In genomic region chrX:148422531-148422930, GRCh38 we compare ENCODE assay signal across 13 cellular contexts.
"Had no signal": no experiment of that assay in that cellular context is flagged by ENCODE, and none has a peak within 500 bp of the region (broad histone marks: within the 10 kb centered on the region; RNA-seq: fewer than 3 reads in every experiment).

No MANE protein-coding gene starts in this region.

- H3K27ac Mint-ChIP-seq: activated T-helper 1 cell treated with anti-CD3 and anti-CD28 coated beads, Interleukin-12 subunit alpha, Interleukin-12 subunit beta, Interleukin-2, Interleukin-4 antibody, amounts not matched to agents 30 ng/mL and 10 ng/mL and 1 ng/mL, durations not matched to agents 14 hours and 24 hours and 36 hours; brain; naive thymus-derived CD4-positive, alpha-beta T cell; stimulated activated memory B cell treated with anti-CD40 and anti-IgM and Interleukin-4, amounts not matched to agents 10 μg/mL and 1 μg/mL and 100 μg/mL, for 72 hours had no signal

- H3K9me3 Mint-ChIP-seq: stimulated activated memory B cell treated with anti-CD40 and anti-IgM and Interleukin-4, amounts not matched to agents 10 μg/mL and 1 μg/mL and 100 μg/mL, for 72 hours had no signal

- H3K36me3 ChIP-seq: gastroesophageal sphincter, pancreas, tibial artery, uterus had no signal

- H3K4me1 Mint-ChIP-seq: brain had no signal

- H3K27ac ChIP-seq: gastroesophageal sphincter, pancreas, tibial artery, uterus had no signal

- H3K27me3 Mint-ChIP-seq: brain; stimulated activated memory B cell treated with anti-CD40 and anti-IgM and Interleukin-4, amounts not matched to agents 10 μg/mL and 1 μg/mL and 100 μg/mL, for 72 hours had no signal

- H3K36me3 Mint-ChIP-seq: brain; stimulated activated memory B cell treated with anti-CD40 and anti-IgM and Interleukin-4, amounts not matched to agents 10 μg/mL and 1 μg/mL and 100 μg/mL, for 72 hours had no signal

- ATAC-seq: gastroesophageal sphincter; left lobe of liver; naive thymus-derived CD4-positive, alpha-beta T cell; pancreas; stimulated activated memory B cell treated with anti-CD40 and anti-IgM and Interleukin-4, amounts not matched to agents 10 μg/mL and 1 μg/mL and 100 μg/mL, for 72 hours had no signal

- H3K4me3 ChIP-seq: gastroesophageal sphincter, pancreas, tibial artery, uterus had no signal

- H3K27me3 ChIP-seq: gastroesophageal sphincter, tibial artery, uterus had no signal

- H3K4me3 Mint-ChIP-seq: activated T-helper 1 cell treated with anti-CD3 and anti-CD28 coated beads, Interleukin-12 subunit alpha, Interleukin-12 subunit beta, Interleukin-2, Interleukin-4 antibody, amounts not matched to agents 30 ng/mL and 10 ng/mL and 1 ng/mL, durations not matched to agents 14 hours and 24 hours and 36 hours; brain; naive thymus-derived CD4-positive, alpha-beta T cell; stimulated activated memory B cell treated with anti-CD40 and anti-IgM and Interleukin-4, amounts not matched to agents 10 μg/mL and 1 μg/mL and 100 μg/mL, for 72 hours had no signal

- H3K4me1 ChIP-seq: gastroesophageal sphincter, pancreas, tibial artery, uterus had no signal

- H3K9me3 ChIP-seq: gastroesophageal sphincter, pancreas, tibial artery, uterus had no signal

- DNase-seq: cerebellar nuclear complex; effector CD8-positive, alpha-beta T cell; naive thymus-derived CD4-positive, alpha-beta T cell; pancreas; stimulated activated CD4-positive, alpha-beta T cell treated with anti-CD3 and anti-CD28 coated beads, Interleukin-12 subunit alpha, Interleukin-12 subunit beta, amount 100 ng/mL, for 4 hours; stimulated activated CD4-positive, alpha-beta T cell treated with anti-CD3 and anti-CD28 coated beads, Interleukin-2, amount 100 ng/mL, for 48 hours; tibial artery; uterus had no signal
